In the genomic region with DNA sequence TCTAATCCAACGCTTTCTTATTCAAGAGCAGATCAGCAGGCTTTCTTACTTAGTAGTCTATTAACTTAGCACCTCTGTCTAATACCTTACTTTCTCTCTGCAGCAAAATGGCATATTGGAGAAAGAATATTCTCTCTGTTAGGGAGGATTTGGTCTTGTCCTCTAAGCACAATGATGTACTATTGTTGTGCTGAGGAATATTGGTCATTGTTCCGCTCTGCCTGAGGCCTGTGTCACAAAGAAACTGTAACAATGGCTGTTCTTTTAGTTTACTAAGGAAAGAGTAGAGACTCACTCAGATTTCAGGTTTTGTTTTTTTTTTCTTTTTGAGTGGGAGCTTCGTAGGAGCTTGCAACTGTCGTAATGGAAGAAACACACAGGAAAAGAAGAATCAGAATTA, we compare ENCODE assay signal across 18 cellular contexts.
"Had no signal": no experiment of that assay in that cellular context is flagged by ENCODE, and none has a peak within 500 bp of the region (broad histone marks: within the 10 kb centered on the region; RNA-seq: fewer than 3 reads in every experiment).

No MANE protein-coding gene starts in this region.

- H3K36me3 ChIP-seq: ovary, tibial nerve had no signal

- H3K27me3 ChIP-seq: hepatocyte, ovary, tibial nerve had no signal

- H3K4me2 ChIP-seq: hepatocyte had no signal

- ATAC-seq: activated CD4-positive, alpha-beta T cell treated with anti-CD3 and anti-CD28 coated beads for 36 hours; left ventricle myocardium superior; mucosa of descending colon; sciatic nerve; stimulated activated naive B cell treated with anti-CD40 and anti-IgM and Interleukin-4, amounts not matched to agents 10 μg/mL and 1 μg/mL and 100 μg/mL, for 72 hours; WTC11 had no signal

- H3K4me3 Mint-ChIP-seq: activated CD4-positive, alpha-beta T cell treated with anti-CD3 and anti-CD28 coated beads for 36 hours; activated naive CD4-positive, alpha-beta T cell treated with anti-CD3 and anti-CD28 coated beads, Interleukin-2, amount 50 U/mL, for 24 hours; memory B cell; naive B cell; stimulated activated naive B cell treated with anti-CD40 and anti-IgM and Interleukin-4, amounts not matched to agents 10 μg/mL and 1 μg/mL and 100 μg/mL, for 72 hours; T-helper 2 cell treated with Interferon-gamma antibody and Interleukin-4, amounts not matched to agents 5 μg/mL and 100 μg/mL, for 36 hours; WTC11 had no signal

- H3K9me3 Mint-ChIP-seq: activated naive CD4-positive, alpha-beta T cell treated with anti-CD3 and anti-CD28 coated beads, Interleukin-2, amount 50 U/mL, for 24 hours had no signal

- H3K4me1 Mint-ChIP-seq: activated CD4-positive, alpha-beta T cell treated with anti-CD3 and anti-CD28 coated beads for 36 hours; activated naive CD4-positive, alpha-beta T cell treated with anti-CD3 and anti-CD28 coated beads, Interleukin-2, amount 50 U/mL, for 24 hours; memory B cell; naive B cell; stimulated activated naive B cell treated with anti-CD40 and anti-IgM and Interleukin-4, amounts not matched to agents 10 μg/mL and 1 μg/mL and 100 μg/mL, for 72 hours had no signal

- H3K27ac ChIP-seq: hepatocyte, ovary, tibial nerve had no signal

- H3K9me3 ChIP-seq: mucosa of descending colon, ovary, tibial nerve had no signal

- DNase-seq: activated CD4-positive, alpha-beta T cell treated with anti-CD3 and anti-CD28 coated beads for 36 hours; activated CD4-positive, alpha-beta T cell treated with anti-CD3 and anti-CD28 coated beads, Interleukin-2, amount 50 U/mL, for 48 hours; activated gamma-delta T cell; dermis blood vessel endothelial cell; kidney; left ventricle myocardium superior; mucosa of descending colon; naive B cell; ovary; stimulated activated CD4-positive, alpha-beta T cell treated with anti-CD3 and anti-CD28 coated beads, Interleukin-4, amount 100 ng/mL, for 4 hours; stimulated activated naive B cell treated with anti-CD40 and anti-IgM and Interleukin-4, amounts not matched to agents 10 μg/mL and 1 μg/mL and 100 μg/mL, for 72 hours had no signal

- H3K36me3 Mint-ChIP-seq: activated naive CD4-positive, alpha-beta T cell treated with anti-CD3 and anti-CD28 coated beads, Interleukin-2, amount 50 U/mL, for 24 hours; memory B cell; naive B cell; stimulated activated naive B cell treated with anti-CD40 and anti-IgM and Interleukin-4, amounts not matched to agents 10 μg/mL and 1 μg/mL and 100 μg/mL, for 72 hours; WTC11 had no signal

- H3K79me2 ChIP-seq: hepatocyte had no signal

- H2AFZ ChIP-seq: hepatocyte had no signal

- H3K27ac Mint-ChIP-seq: activated CD4-positive, alpha-beta T cell treated with anti-CD3 and anti-CD28 coated beads for 36 hours; activated naive CD4-positive, alpha-beta T cell treated with anti-CD3 and anti-CD28 coated beads, Interleukin-2, amount 50 U/mL, for 24 hours; memory B cell; naive B cell; stimulated activated naive B cell treated with anti-CD40 and anti-IgM and Interleukin-4, amounts not matched to agents 10 μg/mL and 1 μg/mL and 100 μg/mL, for 72 hours; T-helper 2 cell treated with Interferon-gamma antibody and Interleukin-4, amounts not matched to agents 5 μg/mL and 100 μg/mL, for 36 hours; WTC11 had no signal

- H3K4me3 ChIP-seq: hepatocyte, mucosa of descending colon, ovary, tibial nerve had no signal

- H3K27me3 Mint-ChIP-seq: activated CD4-positive, alpha-beta T cell treated with anti-CD3 and anti-CD28 coated beads for 36 hours; activated naive CD4-positive, alpha-beta T cell treated with anti-CD3 and anti-CD28 coated beads, Interleukin-2, amount 50 U/mL, for 24 hours; memory B cell; naive B cell; stimulated activated naive B cell treated with anti-CD40 and anti-IgM and Interleukin-4, amounts not matched to agents 10 μg/mL and 1 μg/mL and 100 μg/mL, for 72 hours had no signal

- H3K4me1 ChIP-seq: tibial nerve had no signal
